Comparison of ENCODE assay signal across 1 cellular context in the genomic region with DNA sequence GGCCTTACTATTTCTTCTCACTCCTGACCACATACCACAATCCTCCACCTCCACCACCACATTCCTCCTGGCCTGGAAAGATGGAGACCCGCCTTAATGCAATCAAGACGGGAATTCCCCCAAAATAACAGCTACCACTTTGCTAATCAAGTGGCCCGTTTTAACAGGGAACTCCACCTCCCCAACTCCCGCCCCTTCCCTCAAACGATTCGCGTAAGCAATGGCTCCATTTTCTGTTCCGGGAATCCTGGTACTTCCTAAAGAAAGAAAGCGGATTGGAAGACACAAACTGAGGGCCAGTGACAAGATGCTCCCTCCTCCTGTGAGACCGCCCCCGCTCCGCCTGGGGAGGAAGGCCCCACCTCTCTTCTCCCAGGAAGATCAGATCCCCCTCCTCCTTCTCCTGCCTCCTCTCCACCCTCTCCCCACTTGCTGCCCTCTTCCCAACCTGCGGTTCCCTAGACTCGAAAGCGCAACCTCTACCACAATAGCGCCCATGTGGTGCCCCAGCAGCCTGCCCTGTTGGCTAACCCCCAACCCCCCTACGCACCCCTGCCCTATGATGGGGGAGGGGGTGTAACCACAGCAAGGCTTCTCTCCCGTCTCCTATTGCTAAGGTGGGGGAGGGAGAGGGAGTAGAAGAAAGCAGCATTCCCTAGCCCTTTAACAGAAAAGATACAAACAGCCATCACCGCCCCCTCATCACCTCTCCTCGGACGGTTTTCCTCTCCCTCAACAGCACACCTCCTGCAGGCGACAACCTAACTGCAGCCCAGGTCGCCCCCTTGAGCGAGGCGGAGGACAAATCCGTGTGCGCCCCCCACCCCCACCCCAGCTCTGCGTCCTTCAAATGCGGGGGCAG.
TF ChIP-seq lines count a peak whose summit lies in the region.

No MANE protein-coding gene starts in this region.

TF ChIP-seq in GM12878, 131 proteins besides CTCF, POLR2A, EP300 and RAD21:
- no peak; the same call in 1 of the 2 replicates for TF ChIP-seq CHD2 (IDR thresholded peaks at IDR 0.05; ENCODE audit: borderline replicate concordance, low read depth, low read length)
- no peak; the same call in 1 of the 2 replicates for TF ChIP-seq MTA3 (IDR thresholded peaks at IDR 0.05; ENCODE audit: borderline replicate concordance, low read length)
- TF ChIP-seq, protein P1, sequence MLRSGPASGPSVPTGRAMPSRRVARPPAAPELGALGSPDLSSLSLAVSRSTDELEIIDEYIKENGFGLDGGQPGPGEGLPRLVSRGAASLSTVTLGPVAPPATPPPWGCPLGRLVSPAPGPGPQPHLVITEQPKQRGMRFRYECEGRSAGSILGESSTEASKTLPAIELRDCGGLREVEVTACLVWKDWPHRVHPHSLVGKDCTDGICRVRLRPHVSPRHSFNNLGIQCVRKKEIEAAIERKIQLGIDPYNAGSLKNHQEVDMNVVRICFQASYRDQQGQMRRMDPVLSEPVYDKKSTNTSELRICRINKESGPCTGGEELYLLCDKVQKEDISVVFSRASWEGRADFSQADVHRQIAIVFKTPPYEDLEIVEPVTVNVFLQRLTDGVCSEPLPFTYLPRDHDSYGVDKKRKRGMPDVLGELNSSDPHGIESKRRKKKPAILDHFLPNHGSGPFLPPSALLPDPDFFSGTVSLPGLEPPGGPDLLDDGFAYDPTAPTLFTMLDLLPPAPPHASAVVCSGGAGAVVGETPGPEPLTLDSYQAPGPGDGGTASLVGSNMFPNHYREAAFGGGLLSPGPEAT (IDR thresholded peaks at IDR 0.05; ENCODE audit: low read depth) = peak; percentile 24; the same call in 1 of the 2 replicates
- peak; percentile 29 for TF ChIP-seq IKZF1 (conservative IDR thresholded peaks at IDR 0.05)
- TF ChIP-seq SRF (IDR thresholded peaks at IDR 0.05; ENCODE audit: low read depth in 2 of 2, low read length in 2 of 2) = no peak
- 0 out of 2 replicates have a peak, but pooled peaks have one; percentile 2 for TF ChIP-seq YY1 (IDR thresholded peaks at IDR 0.05; ENCODE audit: low read depth, low read length)
- TF ChIP-seq, protein P2, sequence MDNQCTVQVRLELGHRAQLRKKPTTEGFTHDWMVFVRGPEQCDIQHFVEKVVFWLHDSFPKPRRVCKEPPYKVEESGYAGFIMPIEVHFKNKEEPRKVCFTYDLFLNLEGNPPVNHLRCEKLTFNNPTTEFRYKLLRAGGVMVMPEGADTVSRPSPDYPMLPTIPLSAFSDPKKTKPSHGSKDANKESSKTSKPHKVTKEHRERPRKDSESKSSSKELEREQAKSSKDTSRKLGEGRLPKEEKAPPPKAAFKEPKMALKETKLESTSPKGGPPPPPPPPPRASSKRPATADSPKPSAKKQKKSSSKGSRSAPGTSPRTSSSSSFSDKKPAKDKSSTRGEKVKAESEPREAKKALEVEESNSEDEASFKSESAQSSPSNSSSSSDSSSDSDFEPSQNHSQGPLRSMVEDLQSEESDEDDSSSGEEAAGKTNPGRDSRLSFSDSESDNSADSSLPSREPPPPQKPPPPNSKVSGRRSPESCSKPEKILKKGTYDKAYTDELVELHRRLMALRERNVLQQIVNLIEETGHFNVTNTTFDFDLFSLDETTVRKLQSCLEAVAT (IDR thresholded peaks at IDR 0.05) = peak; percentile 7; the same call in 1 of the 2 replicates
- TF ChIP-seq, protein P3, sequence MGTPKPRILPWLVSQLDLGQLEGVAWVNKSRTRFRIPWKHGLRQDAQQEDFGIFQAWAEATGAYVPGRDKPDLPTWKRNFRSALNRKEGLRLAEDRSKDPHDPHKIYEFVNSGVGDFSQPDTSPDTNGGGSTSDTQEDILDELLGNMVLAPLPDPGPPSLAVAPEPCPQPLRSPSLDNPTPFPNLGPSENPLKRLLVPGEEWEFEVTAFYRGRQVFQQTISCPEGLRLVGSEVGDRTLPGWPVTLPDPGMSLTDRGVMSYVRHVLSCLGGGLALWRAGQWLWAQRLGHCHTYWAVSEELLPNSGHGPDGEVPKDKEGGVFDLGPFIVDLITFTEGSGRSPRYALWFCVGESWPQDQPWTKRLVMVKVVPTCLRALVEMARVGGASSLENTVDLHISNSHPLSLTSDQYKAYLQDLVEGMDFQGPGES (IDR thresholded peaks at IDR 0.05) = no peak
- 0 out of 2 replicates have a peak, but pooled peaks have one; percentile 10 for TF ChIP-seq ATF7 (IDR thresholded peaks at IDR 0.05; ENCODE audit: low read depth)
- TF ChIP-seq CREB1 (IDR thresholded peaks at IDR 0.05; ENCODE audit: low read depth) = 0 out of 2 replicates have a peak, but pooled peaks have one; percentile 32
- 0 out of 2 replicates have a peak, but pooled peaks have one; percentile 50 for TF ChIP-seq GATAD2B (conservative IDR thresholded peaks at IDR 0.05; ENCODE audit: low read depth)
- TF ChIP-seq DPF2 (IDR thresholded peaks at IDR 0.05) = peak; percentile 22
- no peak for TF ChIP-seq SMAD1 (IDR thresholded peaks at IDR 0.05; ENCODE audit: low read depth, partially characterized antibody)
- no peak for TF ChIP-seq FOS (IDR thresholded peaks at IDR 0.05; ENCODE audit: borderline replicate concordance, extremely low read depth, insufficient read length)
- no peak for TF ChIP-seq YBX1 (IDR thresholded peaks at IDR 0.05)
- peak; percentile 63 for TF ChIP-seq RUNX3 (IDR thresholded peaks at IDR 0.05; ENCODE audit: low read length)
- TF ChIP-seq, protein P4, sequence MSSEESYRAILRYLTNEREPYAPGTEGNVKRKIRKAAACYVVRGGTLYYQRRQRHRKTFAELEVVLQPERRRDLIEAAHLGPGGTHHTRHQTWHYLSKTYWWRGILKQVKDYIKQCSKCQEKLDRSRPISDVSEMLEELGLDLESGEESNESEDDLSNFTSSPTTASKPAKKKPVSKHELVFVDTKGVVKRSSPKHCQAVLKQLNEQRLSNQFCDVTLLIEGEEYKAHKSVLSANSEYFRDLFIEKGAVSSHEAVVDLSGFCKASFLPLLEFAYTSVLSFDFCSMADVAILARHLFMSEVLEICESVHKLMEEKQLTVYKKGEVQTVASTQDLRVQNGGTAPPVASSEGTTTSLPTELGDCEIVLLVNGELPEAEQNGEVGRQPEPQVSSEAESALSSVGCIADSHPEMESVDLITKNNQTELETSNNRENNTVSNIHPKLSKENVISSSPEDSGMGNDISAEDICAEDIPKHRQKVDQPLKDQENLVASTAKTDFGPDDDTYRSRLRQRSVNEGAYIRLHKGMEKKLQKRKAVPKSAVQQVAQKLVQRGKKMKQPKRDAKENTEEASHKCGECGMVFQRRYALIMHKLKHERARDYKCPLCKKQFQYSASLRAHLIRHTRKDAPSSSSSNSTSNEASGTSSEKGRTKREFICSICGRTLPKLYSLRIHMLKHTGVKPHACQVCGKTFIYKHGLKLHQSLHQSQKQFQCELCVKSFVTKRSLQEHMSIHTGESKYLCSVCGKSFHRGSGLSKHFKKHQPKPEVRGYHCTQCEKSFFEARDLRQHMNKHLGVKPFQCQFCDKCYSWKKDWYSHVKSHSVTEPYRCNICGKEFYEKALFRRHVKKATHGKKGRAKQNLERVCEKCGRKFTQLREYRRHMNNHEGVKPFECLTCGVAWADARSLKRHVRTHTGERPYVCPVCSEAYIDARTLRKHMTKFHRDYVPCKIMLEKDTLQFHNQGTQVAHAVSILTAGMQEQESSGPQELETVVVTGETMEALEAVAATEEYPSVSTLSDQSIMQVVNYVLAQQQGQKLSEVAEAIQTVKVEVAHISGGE (CRISPR knock-in tag; IDR thresholded peaks at IDR 0.05) = no peak
- 0 out of 2 replicates have a peak, but pooled peaks have one; percentile 21 for TF ChIP-seq NR2F1 (conservative IDR thresholded peaks at IDR 0.05)
- peak; percentile 28; the same call in 1 of the 2 replicates for TF ChIP-seq EED (IDR thresholded peaks at IDR 0.05; ENCODE audit: low read depth)
- TF ChIP-seq IKZF2 (IDR thresholded peaks at IDR 0.05) = peak; percentile 71 to 75
- TF ChIP-seq EGR1 (IDR thresholded peaks at IDR 0.05; ENCODE audit: borderline replicate concordance in 1 of 2, low read depth in 2 of 2, low read length in 2 of 2) = peak in 1 of 2 experiments; percentile 63; a peak in 2 of 3 replicates
- no peak for TF ChIP-seq LARP7 (IDR thresholded peaks at IDR 0.05)
